ENCODE assay signal across 8 cellular contexts in the genomic region with DNA sequence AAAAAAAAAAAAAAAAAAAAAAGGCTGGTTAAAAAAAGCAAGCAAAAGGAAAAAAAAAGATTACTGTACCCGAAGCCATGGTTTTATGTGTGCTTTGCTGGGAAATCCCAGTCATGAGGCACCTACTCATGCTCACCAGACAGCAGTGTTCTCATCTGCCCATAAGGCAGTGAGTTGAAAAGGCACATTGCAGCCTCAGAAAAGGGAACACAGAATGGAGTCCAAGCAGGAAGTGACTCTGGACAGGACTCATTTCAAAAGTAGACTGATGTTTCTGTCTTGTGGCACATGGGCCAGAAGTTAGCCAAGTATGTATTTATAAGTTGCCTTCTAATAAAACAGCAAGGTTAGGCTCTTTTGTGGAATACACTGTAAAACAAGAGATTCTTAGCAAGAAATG. TPM values are rescaled to one million over a fixed set of nuclear protein-coding genes. Genes with fewer than 3 reads are reported as not detected.
DNase-seq lines count a peak whose midpoint lies in the region; ATAC-seq, FAIRE-seq and TF ChIP-seq lines count a peak whose summit lies in the region.

No MANE protein-coding gene starts in this region.

- H3K4me2 ChIP-seq in astrocyte (ENCODE audit: low read length), result no peak overlapping the region
- no peak overlapping the region for H3K4me2 ChIP-seq in neuronal stem cell (ENCODE audit: insufficient read depth, low read length, poor library complexity, severe bottlenecking)

- FAIRE-seq in astrocyte (lab: Jason Lieb, UNC), result no peak

- TF ChIP-seq CTCF in GM13977 (IDR thresholded peaks at IDR 0.05; ENCODE audit: extremely low read depth, insufficient read depth, missing control alignments) (no peak), astrocyte (IDR thresholded peaks at IDR 0.05; ENCODE audit: insufficient read depth, low read depth, low read length) (no peak), WTC11 (IDR thresholded peaks at IDR 0.05) (no peak)

- DNase-seq in GM13977 (ENCODE audit: low spot score) (peak; percentile 78), astrocyte (ENCODE audit: low read depth) (peak; percentile 19), sciatic nerve (ENCODE audit: low spot score) (no peak), neuronal stem cell (ENCODE audit: low spot score) (no peak), posterior vena cava (ENCODE audit: low spot score) (no peak), WTC11 (ENCODE audit: low spot score) (no peak)

- H2BK12ac ChIP-seq in neuronal stem cell (ENCODE audit: low read length), result no peak overlapping the region

- no peak overlapping the region for H4K8ac ChIP-seq in neuronal stem cell (ENCODE audit: low read depth, low read length)

- H2BK5ac ChIP-seq in neuronal stem cell (ENCODE audit: low read length), result no peak overlapping the region

- in situ Hi-C loops in GM13977 (cut with MboI; ENCODE audit: low pct_unique_long_range_greater_than_20kb, low sequenced_read_pairs, unreplicated experiment), result no loop called here

- H3K9me3 Mint-ChIP-seq in astrocyte (ENCODE audit: unreplicated experiment), result no peaks in the 10 kb centered on the region
- H3K9me3 Mint-ChIP-seq in WTC11, result no peaks in the 10 kb centered on the region

- POLR2A ChIA-PET in WTC11 (lab: Charles Lee), result no interaction called here

- H3K18ac ChIP-seq in neuronal stem cell (ENCODE audit: low read length), result no peak overlapping the region

- H3K4me3 ChIP-seq in astrocyte (ENCODE audit: insufficient read depth, low read depth, low read length), result no peak overlapping the region
- H3K4me3 ChIP-seq in neuronal stem cell (ENCODE audit: low read length in 2 of 2), result no peak overlapping the region

- H3K27ac Mint-ChIP-seq in astrocyte (ENCODE audit: unreplicated experiment) (peak overlapping the region; percentile 27), WTC11 (no peak overlapping the region)

- no peaks in the 10 kb centered on the region for H3K79me1 ChIP-seq in neuronal stem cell (ENCODE audit: low read depth, low read length)

- H3K27ac ChIP-seq in astrocyte (ENCODE audit: low read depth, low read length) (no peak overlapping the region), neuronal stem cell (replicated peaks; ENCODE audit: low read length) (no peak overlapping the region)

- no peak overlapping the region for H2AK5ac ChIP-seq in neuronal stem cell (ENCODE audit: low read depth, low read length)

- no peak overlapping the region for H3K4ac ChIP-seq in neuronal stem cell (ENCODE audit: low read length)

- peaks cover 24% of the 10 kb centered on the region for H3K36me3 ChIP-seq in astrocyte (ENCODE audit: insufficient read depth, low read length)
- peaks cover 9 to 78% of the 10 kb centered on the region in 2 donors for H3K36me3 ChIP-seq in neuronal stem cell (replicated peaks in 1 of 2; ENCODE audit: control insufficient read depth in 2 of 2, insufficient read depth in 2 of 2, low read length in 2 of 2)

- WGBS in neuronal stem cell (ENCODE audit: extremely low coverage in 2 of 2, insufficient read length in 2 of 2, insufficient replicate concordance in 1 of 2), 2 donors, result no CpG with 5 or more reads among the region's 1 CpG

- H3K9me3 ChIP-seq in astrocyte (ENCODE audit: insufficient read depth, low read depth, low read length) (no peaks in the 10 kb centered on the region), neuronal stem cell (replicated peaks in 1 of 2; ENCODE audit: control insufficient read depth in 2 of 2, insufficient read depth in 1 of 2, low read depth in 1 of 2, low read length in 2 of 2) (no peaks in the 10 kb centered on the region)

- intact Hi-C loops in sciatic nerve (cut with DNase I), result no loop called here
- intact Hi-C loops in posterior vena cava (cut with DNase I), result no loop called here

- ATAC-seq in GM21367 (IDR thresholded peaks at IDR 0.05; ENCODE audit: unreplicated experiment) (peak; percentile 66), HG03521 (IDR thresholded peaks at IDR 0.05; ENCODE audit: unreplicated experiment) (peak; percentile 74), sciatic nerve (peak; percentile 84), WTC11 (no peak)

- H2AFZ ChIP-seq in astrocyte (ENCODE audit: low read depth, low read length) (no peak overlapping the region), neuronal stem cell (ENCODE audit: low read length) (no peak overlapping the region)

- CTCF ChIA-PET in WTC11 (lab: Charles Lee), result no interaction called here

- no peak overlapping the region for H2BK15ac ChIP-seq in neuronal stem cell (ENCODE audit: low read length)

- H3K36me3 Mint-ChIP-seq in astrocyte (ENCODE audit: low read depth, unreplicated experiment) (peaks cover 8% of the 10 kb centered on the region), WTC11 (peaks cover 68% of the 10 kb centered on the region)

- H3K23ac ChIP-seq in neuronal stem cell (ENCODE audit: low read depth, low read length, poor library complexity), result no peak overlapping the region

- H4K91ac ChIP-seq in neuronal stem cell (ENCODE audit: low read depth, low read length, poor library complexity), result no peak overlapping the region

- no peak overlapping the region for H3K14ac ChIP-seq in neuronal stem cell (ENCODE audit: low read length)

- peaks cover 8% of the 10 kb centered on the region for H3K4me1 ChIP-seq in astrocyte (ENCODE audit: insufficient read depth, low read length)
- peaks cover 7 to 13% of the 10 kb centered on the region in 2 donors for H3K4me1 ChIP-seq in neuronal stem cell (ENCODE audit: control insufficient read depth in 2 of 2, insufficient read depth in 1 of 2, low read depth in 1 of 2, low read length in 2 of 2)

- H3K9ac ChIP-seq in astrocyte (ENCODE audit: low read length), result no peak overlapping the region
- H3K9ac ChIP-seq in neuronal stem cell (ENCODE audit: low read depth, low read length, poor library complexity), result no peak overlapping the region

- H3K27me3 ChIP-seq in astrocyte (ENCODE audit: insufficient read depth, low read length) (no peaks in the 10 kb centered on the region), neuronal stem cell (ENCODE audit: control insufficient read depth in 3 of 3, insufficient read depth in 3 of 3, low read depth in 1 of 3, low read length in 3 of 3) (no peaks in the 10 kb centered on the region)

- H3K79me2 ChIP-seq in astrocyte (ENCODE audit: insufficient read depth, low read length), result no peaks in the 10 kb centered on the region

- H3K4me3 Mint-ChIP-seq in astrocyte (ENCODE audit: unreplicated experiment), result no peak overlapping the region
- no peak overlapping the region for H3K4me3 Mint-ChIP-seq in WTC11

- peaks cover 11% of the 10 kb centered on the region for H3K4me1 Mint-ChIP-seq in astrocyte (ENCODE audit: low read depth, unreplicated experiment)
- H3K4me1 Mint-ChIP-seq in WTC11, result peaks cover 12% of the 10 kb centered on the region

- no peak overlapping the region for H2BK120ac ChIP-seq in neuronal stem cell (ENCODE audit: low read depth, low read length)

- H3K27me3 Mint-ChIP-seq in astrocyte (ENCODE audit: low read depth, unreplicated experiment) (no peaks in the 10 kb centered on the region), WTC11 (ENCODE audit: low read depth) (no peaks in the 10 kb centered on the region)

- H4K20me1 ChIP-seq in astrocyte (ENCODE audit: insufficient read depth, low read length), result no peaks in the 10 kb centered on the region

TF ChIP-seq in WTC11, 78 proteins besides CTCF, POLR2A, EP300 and RAD21 (continues in another document):
- no peak for TF ChIP-seq ELF4 (CRISPR knock-in tag; IDR thresholded peaks at IDR 0.05; ENCODE audit: low read depth)
- TF ChIP-seq GTF2I (CRISPR knock-in tag; conservative IDR thresholded peaks at IDR 0.05), result no peak
- TF ChIP-seq ESRRA (CRISPR knock-in tag; IDR thresholded peaks at IDR 0.05; ENCODE audit: borderline replicate concordance), result no peak
- TF ChIP-seq, protein P1, sequence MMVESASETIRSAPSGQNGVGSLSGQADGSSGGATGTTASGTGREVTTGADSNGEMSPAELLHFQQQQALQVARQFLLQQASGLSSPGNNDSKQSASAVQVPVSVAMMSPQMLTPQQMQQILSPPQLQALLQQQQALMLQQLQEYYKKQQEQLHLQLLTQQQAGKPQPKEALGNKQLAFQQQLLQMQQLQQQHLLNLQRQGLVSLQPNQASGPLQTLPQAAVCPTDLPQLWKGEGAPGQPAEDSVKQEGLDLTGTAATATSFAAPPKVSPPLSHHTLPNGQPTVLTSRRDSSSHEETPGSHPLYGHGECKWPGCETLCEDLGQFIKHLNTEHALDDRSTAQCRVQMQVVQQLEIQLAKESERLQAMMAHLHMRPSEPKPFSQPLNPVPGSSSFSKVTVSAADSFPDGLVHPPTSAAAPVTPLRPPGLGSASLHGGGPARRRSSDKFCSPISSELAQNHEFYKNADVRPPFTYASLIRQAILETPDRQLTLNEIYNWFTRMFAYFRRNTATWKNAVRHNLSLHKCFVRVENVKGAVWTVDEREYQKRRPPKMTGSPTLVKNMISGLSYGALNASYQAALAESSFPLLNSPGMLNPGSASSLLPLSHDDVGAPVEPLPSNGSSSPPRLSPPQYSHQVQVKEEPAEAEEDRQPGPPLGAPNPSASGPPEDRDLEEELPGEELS (CRISPR knock-in tag; IDR thresholded peaks at IDR 0.05), result no peak
- TF ChIP-seq PRRX2 (CRISPR knock-in tag; IDR thresholded peaks at IDR 0.05), result no peak
- TF ChIP-seq, protein P2, sequence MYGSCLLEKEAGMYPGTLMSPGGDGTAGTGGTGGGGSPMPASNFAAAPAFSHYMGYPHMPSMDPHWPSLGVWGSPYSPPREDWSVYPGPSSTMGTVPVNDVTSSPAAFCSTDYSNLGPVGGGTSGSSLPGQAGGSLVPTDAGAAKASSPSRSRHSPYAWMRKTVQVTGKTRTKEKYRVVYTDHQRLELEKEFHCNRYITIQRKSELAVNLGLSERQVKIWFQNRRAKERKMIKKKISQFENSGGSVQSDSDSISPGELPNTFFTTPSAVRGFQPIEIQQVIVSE (CRISPR knock-in tag; IDR thresholded peaks at IDR 0.05; ENCODE audit: borderline replicate concordance), result no peak
- TF ChIP-seq, protein P3, sequence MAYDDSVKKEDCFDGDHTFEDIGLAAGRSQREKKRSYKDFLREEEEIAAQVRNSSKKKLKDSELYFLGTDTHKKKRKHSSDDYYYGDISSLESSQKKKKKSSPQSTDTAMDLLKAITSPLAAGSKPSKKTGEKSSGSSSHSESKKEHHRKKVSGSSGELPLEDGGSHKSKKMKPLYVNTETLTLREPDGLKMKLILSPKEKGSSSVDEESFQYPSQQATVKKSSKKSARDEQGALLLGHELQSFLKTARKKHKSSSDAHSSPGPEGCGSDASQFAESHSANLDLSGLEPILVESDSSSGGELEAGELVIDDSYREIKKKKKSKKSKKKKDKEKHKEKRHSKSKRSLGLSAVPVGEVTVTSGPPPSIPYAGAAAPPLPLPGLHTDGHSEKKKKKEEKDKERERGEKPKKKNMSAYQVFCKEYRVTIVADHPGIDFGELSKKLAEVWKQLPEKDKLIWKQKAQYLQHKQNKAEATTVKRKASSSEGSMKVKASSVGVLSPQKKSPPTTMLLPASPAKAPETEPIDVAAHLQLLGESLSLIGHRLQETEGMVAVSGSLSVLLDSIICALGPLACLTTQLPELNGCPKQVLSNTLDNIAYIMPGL (CRISPR knock-in tag; IDR thresholded peaks at IDR 0.05), result no peak

RNA-seq across cellular contexts. Expression of a gene that starts 40.2 kb away (rescaled TPM):
- total RNA-seq in astrocyte (7.1 and 9.6 TPM in 2 replicates), sciatic nerve (3.8 TPM), posterior vena cava (1 to 10 TPM; 4.1 to 6.1 TPM), WTC11 (2021) (13.2 to 13.9 TPM (median 13.6 TPM) in 3 replicates)
- 7.0 TPM for polyA plus RNA-seq in neuronal stem cell (2013, experiment 1 of 2)
- 7.1 TPM for polyA plus RNA-seq in neuronal stem cell (2013, experiment 2 of 2)

Comparison
In these comparisons a context has a peak if more than half of its experiments do, and no peak if none do; other contexts are left out.
1. DNase-seq: peak in GM13977 (single experiment) and astrocyte (single experiment); none in sciatic nerve (single experiment), neuronal stem cell (single experiment), posterior vena cava (single experiment) and WTC11 (single experiment).